ENCODE assay signal across 19 cellular contexts in genomic region chr10:3704565-3705360, GRCh38.
"Had no signal": no experiment of that assay in that cellular context is flagged by ENCODE, and none has a peak within 500 bp of the region (broad histone marks: within the 10 kb centered on the region; RNA-seq: fewer than 3 reads in every experiment).

No MANE protein-coding gene starts in this region.

- H3K27ac ChIP-seq: adrenal gland, colonic mucosa, esophagus squamous epithelium, prostate gland, right lobe of liver had no signal

- H3K9me3 ChIP-seq: adrenal gland, colonic mucosa, esophagus squamous epithelium, prostate gland, right lobe of liver had no signal

- H3K27me3 ChIP-seq: adrenal gland, colonic mucosa, esophagus squamous epithelium, right lobe of liver had no signal

- FAIRE-seq: TTC549 had no signal

- ATAC-seq: activated T-cell treated with anti-CD3 and anti-CD28 coated beads, Interleukin-2, amount 50 U/mL, for 4 hours; right lobe of liver; stimulated activated naive CD8-positive, alpha-beta T cell treated with anti-CD3 and anti-CD28 coated beads, Interleukin-15, amount 100 ng/mL, for 72 hours; WTC11 had no signal

- H3K36me3 ChIP-seq: adrenal gland, colonic mucosa, esophagus squamous epithelium, prostate gland, right lobe of liver had no signal

- H3K4me3 ChIP-seq: adrenal gland, colonic mucosa, esophagus squamous epithelium, lung, prostate gland, right lobe of liver had no signal

- H3K4me1 ChIP-seq: adrenal gland, colonic mucosa, esophagus squamous epithelium, prostate gland had no signal

- DNase-seq: activated CD4-positive, alpha-beta memory T cell treated with anti-CD3 and anti-CD28 coated beads, Interleukin-2, amount 10 ng/mL, durations not matched to agents 7 days and 5 days; activated CD4-positive, alpha-beta T cell treated with anti-CD3 and anti-CD28 coated beads for 4 hours; activated effector memory CD4-positive, alpha-beta T cell treated with anti-CD3 and anti-CD28 coated beads, Interleukin-2, amount 50 U/mL, for 16 hours; activated T-cell treated with anti-CD3 and anti-CD28 coated beads, Interleukin-2, amount 50 U/mL, for 4 hours; adrenal gland; caudate nucleus; colonic mucosa; effector CD4-positive, alpha-beta T cell; esophagus squamous epithelium; foreskin fibroblast; glutamatergic neuron; left cardiac atrium; nephron progenitor cell; right lobe of liver; stimulated activated naive CD8-positive, alpha-beta T cell treated with anti-CD3 and anti-CD28 coated beads, Interleukin-15, amount 100 ng/mL, for 72 hours had no signal
